Comparison of ENCODE assay signal across 12 cellular contexts in genomic region chr2:206163251-206163880, GRCh38. TPM values are rescaled to one million over a fixed set of nuclear protein-coding genes. Genes with fewer than 3 reads are reported as not detected.
DNase-seq lines count a peak whose midpoint lies in the region; ATAC-seq, FAIRE-seq and TF ChIP-seq lines count a peak whose summit lies in the region.
"Had no signal": no experiment of that assay in that cellular context is flagged by ENCODE, and none has a peak within 500 bp of the region (broad histone marks: within the 10 kb centered on the region; RNA-seq: fewer than 3 reads in every experiment).

No MANE protein-coding gene starts in this region.

- POLR2A ChIA-PET in RWPE1 (lab: Yijun Ruan, JAX; ENCODE audit: low non-redundant PET): no interaction called here
- POLR2A ChIA-PET in T-cell (lab: Charles Lee): no interaction called here

- no peaks in the 10 kb centered on the region for H3K9me3 ChIP-seq in DOHH2 (ENCODE audit: control insufficient read depth, insufficient read depth, low read length)
- H3K9me3 ChIP-seq: tibial nerve had no signal

- ATAC-seq in T-cell (replicated peaks in 1 of 4) (no peak), HG02642 (IDR thresholded peaks at IDR 0.05; ENCODE audit: poor library complexity, unreplicated experiment) (no peak)

- H3K27ac Mint-ChIP-seq in endothelial cell (ENCODE audit: unreplicated experiment) (no peak overlapping the region), T-cell (peak overlapping the region in 1 of 2 donors; percentile 48)

- H3F3A ChIP-seq in DOHH2 (ENCODE audit: control insufficient read depth, insufficient read depth): peaks cover 39% of the 10 kb centered on the region

- peaks cover 52% of the 10 kb centered on the region for H3K79me2 ChIP-seq in DOHH2 (ENCODE audit: control insufficient read depth, low read length)

- peaks cover 68% of the 10 kb centered on the region for H3K36me3 ChIP-seq in DOHH2 (ENCODE audit: control insufficient read depth, low read length)

- H3K27me3 ChIP-seq in DOHH2 (ENCODE audit: control insufficient read depth, low read length): no peaks in the 10 kb centered on the region
- H3K27me3 ChIP-seq: tibial nerve had no signal

- H3K27me3 Mint-ChIP-seq in endothelial cell (ENCODE audit: unreplicated experiment) (no peaks in the 10 kb centered on the region), T-cell (no peaks in the 10 kb centered on the region)

- FAIRE-seq in D721Med (lab: Jason Lieb, UNC): no peak

- peaks cover 25% of the 10 kb centered on the region for H3K36me3 Mint-ChIP-seq in endothelial cell (ENCODE audit: low read depth, unreplicated experiment)
- peaks cover 32% of the 10 kb centered on the region for H3K36me3 Mint-ChIP-seq in T-cell

- H4K20me1 ChIP-seq in DOHH2 (ENCODE audit: control insufficient read depth, insufficient read depth, low read depth, low read length): peaks cover 12% of the 10 kb centered on the region; the same call in 1 of the 2 replicates

- 0 out of 2 replicates have a peak overlapping the region, but pooled peaks have one; percentile 6 for H3K4me3 ChIP-seq in DOHH2 (ENCODE audit: low read length)
- H3K4me3 ChIP-seq: tibial nerve had no signal

- no peaks in the 10 kb centered on the region for H3K9me2 ChIP-seq in DOHH2 (replicated peaks; ENCODE audit: control insufficient read depth, low read length)

- H3K9me3 Mint-ChIP-seq in endothelial cell (ENCODE audit: unreplicated experiment) (no peaks in the 10 kb centered on the region), T-cell (no peaks in the 10 kb centered on the region)

- H3K27ac ChIP-seq in DOHH2 (ENCODE audit: low read depth, low read length) (no peak overlapping the region), RWPE1 (peak overlapping the region; percentile 49)
- H3K27ac ChIP-seq: 22Rv1, tibial nerve had no signal

- CTCF ChIA-PET in RWPE1 (lab: Yijun Ruan, JAX) (interaction anchor here (0.6 kb wide), 1 partner anchor 237 kb away, joined by 6 read pairs; no protein-coding TSS in a partner anchor), T-cell (lab: Charles Lee) (interaction anchor here in 1 of 2 donors (0.7 kb wide), 1 partner anchor 1320 kb away, joined by 5 read pairs; no protein-coding TSS in a partner anchor)

- TF ChIP-seq CTCF in DOHH2 (IDR thresholded peaks at IDR 0.05; ENCODE audit: low read depth, low read length, poor library complexity, severe bottlenecking) (no peak), RWPE1 (conservative IDR thresholded peaks at IDR 0.05; ENCODE audit: low read depth) (no peak), endothelial cell (IDR thresholded peaks at IDR 0.05; ENCODE audit: unreplicated experiment) (no peak), D721Med (IDR thresholded peaks at IDR 0.05; ENCODE audit: insufficient read depth, missing control alignments) (no peak)

- peaks cover 23% of the 10 kb centered on the region for H3K4me1 ChIP-seq in DOHH2 (ENCODE audit: control insufficient read depth, low read length)

- H3K4me1 Mint-ChIP-seq in endothelial cell (ENCODE audit: unreplicated experiment) (peaks cover 13% of the 10 kb centered on the region), T-cell (peaks cover 42 to 46% (median 46%) of the 10 kb centered on the region in 3 donors)

- H3K4me2 ChIP-seq in DOHH2 (ENCODE audit: low read length): peak overlapping the region; percentile 93

- H3K4me3 Mint-ChIP-seq in endothelial cell (ENCODE audit: unreplicated experiment): peak overlapping the region; percentile 23
- H3K4me3 Mint-ChIP-seq in T-cell: peak overlapping the region in 1 of 3 donors; percentile 24

- DNase-seq in DMS 273 (lab: John Stamatoyannopoulos, UW; ENCODE audit: unreplicated experiment) (peak; percentile 27), DMS 273 treated with DMSO at 0.1 percent for 48 hours (lab: John Stamatoyannopoulos, UW) (no peak), RWPE1 (ENCODE audit: low spot score) (no peak), endothelial cell (ENCODE audit: low spot score) (no peak), D721Med (ENCODE audit: insufficient read length, low spot score) (no peak), T-cell (no peak)
- DNase-seq: activated CD4-positive, alpha-beta T cell treated with anti-CD3 and anti-CD28 coated beads for 48 hours; dermis blood vessel endothelial cell had no signal

RNA-seq across cellular contexts. Expression of gene EEF1B2, which starts 3.7 kb away (rescaled TPM):
- total RNA-seq in endothelial cell (ENCODE audit: unreplicated experiment) (668 TPM), T-cell (1,000 to 10,000 TPM in 1 of 5 donors, 100 to 1,000 TPM in 4; 803 to 1,031 (median 879) TPM)

RNA-seq across cellular contexts. Expression of gene NDUFS1, which starts 4.1 kb away (rescaled TPM):
- total RNA-seq in endothelial cell (ENCODE audit: unreplicated experiment): 67.9 TPM
- total RNA-seq in T-cell: 10 to 100 TPM; 42.1 to 58.1 (median 51.4) TPM
